Comparison of ENCODE assay signal across 1 cellular context in the genomic region with DNA sequence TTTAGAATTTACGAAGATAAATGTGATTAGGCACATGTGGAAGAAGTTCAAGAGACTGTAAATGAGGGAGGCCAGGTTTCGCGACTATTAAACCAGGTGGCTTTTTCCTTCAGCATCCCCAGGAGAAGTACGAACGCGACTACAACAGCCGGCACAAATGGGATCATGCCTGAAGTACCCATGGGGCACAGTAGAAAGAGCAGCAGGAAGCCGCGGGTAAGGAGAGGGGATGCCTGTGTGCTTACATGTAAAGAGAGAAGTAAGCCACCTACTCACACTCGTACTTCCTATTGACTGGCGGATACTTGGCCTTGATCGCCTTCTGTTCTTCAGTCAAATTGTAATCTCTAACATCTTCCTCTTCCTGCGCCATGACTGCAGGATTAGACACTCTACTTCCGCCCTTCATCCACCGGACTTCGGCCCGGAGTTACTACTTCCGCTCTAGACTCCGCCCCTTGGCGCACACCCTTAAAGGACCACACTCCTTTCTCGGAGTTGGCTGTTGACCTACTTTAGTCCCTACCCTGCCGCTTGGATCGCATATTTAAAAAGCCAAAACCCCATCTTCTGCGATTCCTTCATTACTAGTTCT.
TF ChIP-seq lines count a peak whose summit lies in the region.

Gene ZBTB8OS (minus strand): TSS at position 394 of the 595 bp plus-strand sequence. CDS start 21 bp downstream, at position 373.

TF ChIP-seq in HepG2, 621 proteins besides CTCF, POLR2A, EP300 and RAD21 (continued from another document):
- TF ChIP-seq, protein P1, sequence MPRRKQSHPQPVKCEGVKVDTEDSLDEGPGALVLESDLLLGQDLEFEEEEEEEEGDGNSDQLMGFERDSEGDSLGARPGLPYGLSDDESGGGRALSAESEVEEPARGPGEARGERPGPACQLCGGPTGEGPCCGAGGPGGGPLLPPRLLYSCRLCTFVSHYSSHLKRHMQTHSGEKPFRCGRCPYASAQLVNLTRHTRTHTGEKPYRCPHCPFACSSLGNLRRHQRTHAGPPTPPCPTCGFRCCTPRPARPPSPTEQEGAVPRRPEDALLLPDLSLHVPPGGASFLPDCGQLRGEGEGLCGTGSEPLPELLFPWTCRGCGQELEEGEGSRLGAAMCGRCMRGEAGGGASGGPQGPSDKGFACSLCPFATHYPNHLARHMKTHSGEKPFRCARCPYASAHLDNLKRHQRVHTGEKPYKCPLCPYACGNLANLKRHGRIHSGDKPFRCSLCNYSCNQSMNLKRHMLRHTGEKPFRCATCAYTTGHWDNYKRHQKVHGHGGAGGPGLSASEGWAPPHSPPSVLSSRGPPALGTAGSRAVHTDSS (CRISPR knock-in tag; conservative IDR thresholded peaks at IDR 0.05) = no peak
- TF ChIP-seq, protein P2, sequence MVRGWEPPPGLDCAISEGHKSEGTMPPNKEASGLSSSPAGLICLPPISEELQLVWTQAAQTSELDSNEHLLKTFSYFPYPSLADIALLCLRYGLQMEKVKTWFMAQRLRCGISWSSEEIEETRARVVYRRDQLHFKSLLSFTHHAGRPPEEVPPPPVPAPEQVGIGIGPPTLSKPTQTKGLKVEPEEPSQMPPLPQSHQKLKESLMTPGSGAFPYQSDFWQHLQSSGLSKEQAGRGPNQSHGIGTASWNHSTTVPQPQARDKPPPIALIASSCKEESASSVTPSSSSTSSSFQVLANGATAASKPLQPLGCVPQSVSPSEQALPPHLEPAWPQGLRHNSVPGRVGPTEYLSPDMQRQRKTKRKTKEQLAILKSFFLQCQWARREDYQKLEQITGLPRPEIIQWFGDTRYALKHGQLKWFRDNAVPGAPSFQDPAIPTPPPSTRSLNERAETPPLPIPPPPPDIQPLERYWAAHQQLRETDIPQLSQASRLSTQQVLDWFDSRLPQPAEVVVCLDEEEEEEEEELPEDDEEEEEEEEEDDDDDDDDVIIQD (CRISPR knock-in tag; IDR thresholded peaks at IDR 0.05; ENCODE audit: low read depth) = 0 out of 2 replicates have a peak, but pooled peaks have one; percentile 10
- TF ChIP-seq ZBTB21 (CRISPR knock-in tag; IDR thresholded peaks at IDR 0.05) (no peak), RXRB (CRISPR knock-in tag; IDR thresholded peaks at IDR 0.05; ENCODE audit: borderline replicate concordance) (no peak), PAX8 (CRISPR knock-in tag; IDR thresholded peaks at IDR 0.05; ENCODE audit: borderline replicate concordance) (no peak), ZNF607 (CRISPR knock-in tag; IDR thresholded peaks at IDR 0.05; ENCODE audit: borderline replicate concordance) (no peak), KAT8 (CRISPR knock-in tag; IDR thresholded peaks at IDR 0.05) (peak; percentile 81), GATAD1 (CRISPR knock-in tag; IDR thresholded peaks at IDR 0.05) (peak; percentile 85), ZNF205 (CRISPR knock-in tag; IDR thresholded peaks at IDR 0.05) (0 out of 2 replicates have a peak, but pooled peaks have one; percentile 16), IRF2 (CRISPR knock-in tag; IDR thresholded peaks at IDR 0.05) (peak; percentile 42; the same call in 1 of the 2 replicates), HNRNPLL (IDR thresholded peaks at IDR 0.05; ENCODE audit: low read depth, low read length, poor library complexity, severe bottlenecking) (no peak), MIER3 (CRISPR knock-in tag; IDR thresholded peaks at IDR 0.05; ENCODE audit: borderline replicate concordance) (peak; percentile 43; the same call in 1 of the 2 replicates), TAF1 (CRISPR knock-in tag; IDR thresholded peaks at IDR 0.05) (peak; percentile 75), ATF7-NPFF (CRISPR knock-in tag; IDR thresholded peaks at IDR 0.05; ENCODE audit: low read depth) (0 out of 2 replicates have a peak, but pooled peaks have one; percentile 7), ZFP37 (CRISPR knock-in tag; IDR thresholded peaks at IDR 0.05; ENCODE audit: borderline replicate concordance) (no peak), ZNF792 (CRISPR knock-in tag; IDR thresholded peaks at IDR 0.05) (no peak)
- TF ChIP-seq, protein P3, sequence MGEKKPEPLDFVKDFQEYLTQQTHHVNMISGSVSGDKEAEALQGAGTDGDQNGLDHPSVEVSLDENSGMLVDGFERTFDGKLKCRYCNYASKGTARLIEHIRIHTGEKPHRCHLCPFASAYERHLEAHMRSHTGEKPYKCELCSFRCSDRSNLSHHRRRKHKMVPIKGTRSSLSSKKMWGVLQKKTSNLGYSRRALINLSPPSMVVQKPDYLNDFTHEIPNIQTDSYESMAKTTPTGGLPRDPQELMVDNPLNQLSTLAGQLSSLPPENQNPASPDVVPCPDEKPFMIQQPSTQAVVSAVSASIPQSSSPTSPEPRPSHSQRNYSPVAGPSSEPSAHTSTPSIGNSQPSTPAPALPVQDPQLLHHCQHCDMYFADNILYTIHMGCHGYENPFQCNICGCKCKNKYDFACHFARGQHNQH (CRISPR knock-in tag; IDR thresholded peaks at IDR 0.05) = peak; percentile 24; the same call in 1 of the 2 replicates
TF ChIP-seq in HepG2: peak in this region for 81.
